ENCODE assay signal across 8 cellular contexts in genomic region chr6:85449388-85449817, GRCh38. TPM values are rescaled to one million over a fixed set of nuclear protein-coding genes. Genes with fewer than 3 reads are reported as not detected.
DNase-seq lines count a peak whose midpoint lies in the region; ATAC-seq and TF ChIP-seq lines count a peak whose summit lies in the region.

No MANE protein-coding gene starts in this region.

- no peaks in the 10 kb centered on the region for H3K36me3 ChIP-seq in CD4-positive, CD25-positive, alpha-beta regulatory T cell (ENCODE audit: control insufficient read depth, insufficient read depth, low read length)
- peaks cover 22% of the 10 kb centered on the region for H3K36me3 ChIP-seq in osteoblast (ENCODE audit: insufficient read depth, low read length)

- H3K4me2 ChIP-seq in osteoblast (ENCODE audit: insufficient read depth, low read length) = peak overlapping the region; percentile 78

- peaks cover 20% of the 10 kb centered on the region for H4K20me1 ChIP-seq in osteoblast (ENCODE audit: insufficient read depth, low read length)

- H3K27me3 ChIP-seq in CD4-positive, CD25-positive, alpha-beta regulatory T cell (ENCODE audit: control insufficient read depth, insufficient read depth, low read length) = peaks cover 28% of the 10 kb centered on the region
- H3K27me3 ChIP-seq in osteoblast (ENCODE audit: insufficient read depth, low read length) = no peaks in the 10 kb centered on the region

- H3K4me3 ChIP-seq in CD4-positive, CD25-positive, alpha-beta regulatory T cell (ENCODE audit: low read depth, low read length) = no peak overlapping the region
- H3K4me3 ChIP-seq in foreskin fibroblast (ENCODE audit: low read depth in 1 of 2, low read length in 2 of 2) (peak overlapping the region; percentile 72 to 95), osteoblast (ENCODE audit: insufficient read depth, low read length) (peak overlapping the region; percentile 86)

- H2AFZ ChIP-seq in osteoblast (ENCODE audit: low read length) = peak overlapping the region; percentile 37

- H3K4me1 ChIP-seq in CD4-positive, CD25-positive, alpha-beta regulatory T cell (ENCODE audit: control insufficient read depth, insufficient read depth, low read length, poor library complexity, severe bottlenecking) = peaks cover 15% of the 10 kb centered on the region
- H3K4me1 ChIP-seq in osteoblast (ENCODE audit: insufficient read depth, low read length) = peaks cover 55% of the 10 kb centered on the region

- H3K27ac Mint-ChIP-seq in CD4-positive, CD25-positive, alpha-beta regulatory T cell = peak overlapping the region in 1 of 3 donors; percentile 34

- H3K27ac ChIP-seq in CD4-positive, CD25-positive, alpha-beta regulatory T cell (ENCODE audit: insufficient read depth, low read length, poor library complexity, severe bottlenecking) = no peak overlapping the region
- H3K27ac ChIP-seq in osteoblast (ENCODE audit: low read depth, low read length) = peak overlapping the region; percentile 92

- ATAC-seq in CD4-positive, CD25-positive, alpha-beta regulatory T cell (ENCODE audit: low read depth in 2 of 2) = no peak
- peak; percentile 76 for ATAC-seq in GM19455 (IDR thresholded peaks at IDR 0.05; ENCODE audit: unreplicated experiment)
- peak; percentile 37 for ATAC-seq in HG03521 (IDR thresholded peaks at IDR 0.05; ENCODE audit: unreplicated experiment)
- peak; percentile 77 to 78 for ATAC-seq in activated T-cell treated with anti-CD3 and anti-CD28 coated beads, Interleukin-2, amount 50 U/mL, for 4 hours

- TF ChIP-seq CTCF in foreskin fibroblast (IDR thresholded peaks at IDR 0.05; ENCODE audit: low read depth, low read length) (no peak), osteoblast (IDR thresholded peaks at IDR 0.05; ENCODE audit: extremely low read depth, low read depth, low read length) (no peak)

- no peaks in the 10 kb centered on the region for H3K36me3 Mint-ChIP-seq in CD4-positive, CD25-positive, alpha-beta regulatory T cell
- H3K36me3 Mint-ChIP-seq in activated T-cell treated with anti-CD3 and anti-CD28 coated beads, Interleukin-2, amount 50 U/mL, for 4 hours (ENCODE audit: insufficient read depth) = peaks cover 3% of the 10 kb centered on the region

- H3K27me3 Mint-ChIP-seq in CD4-positive, CD25-positive, alpha-beta regulatory T cell = peaks cover 75% of the 10 kb centered on the region
- H3K27me3 Mint-ChIP-seq in activated T-cell treated with anti-CD3 and anti-CD28 coated beads, Interleukin-2, amount 50 U/mL, for 4 hours (ENCODE audit: low read depth) = peaks cover 62% of the 10 kb centered on the region

- no peaks in the 10 kb centered on the region for H3K9me3 ChIP-seq in CD4-positive, CD25-positive, alpha-beta regulatory T cell (ENCODE audit: control insufficient read depth in 2 of 2, low read length in 2 of 2)
- H3K9me3 ChIP-seq in osteoblast (ENCODE audit: low read depth, low read length) = no peaks in the 10 kb centered on the region

- peaks cover 0 to 8% (median 0%) of the 10 kb centered on the region in 7 donors for H3K9me3 Mint-ChIP-seq in CD4-positive, CD25-positive, alpha-beta regulatory T cell
- H3K9me3 Mint-ChIP-seq in activated T-cell treated with anti-CD3 and anti-CD28 coated beads, Interleukin-2, amount 50 U/mL, for 4 hours = no peaks in the 10 kb centered on the region

- peaks cover 7 to 32% (median 10%) of the 10 kb centered on the region in 4 donors for H3K4me1 Mint-ChIP-seq in CD4-positive, CD25-positive, alpha-beta regulatory T cell
- H3K4me1 Mint-ChIP-seq in activated T-cell treated with anti-CD3 and anti-CD28 coated beads, Interleukin-2, amount 50 U/mL, for 4 hours (ENCODE audit: low read depth) = peaks cover 46% of the 10 kb centered on the region

- peak in 2 of 3 donors; percentile 5 to 45 for DNase-seq in CD4-positive, CD25-positive, alpha-beta regulatory T cell
- DNase-seq in activated T-cell treated with anti-CD3 and anti-CD28 coated beads, Interleukin-2, amount 50 U/mL, for 4 hours = peak; percentile 51
- peak; percentile 87 to 92 for DNase-seq in foreskin fibroblast
- DNase-seq in osteoblast (ENCODE audit: insufficient read length, low spot score, missing footprints) = peak; percentile 87
- no peak for DNase-seq in ecto neural progenitor cell (ENCODE audit: low spot score)
- DNase-seq in HUDEP-2 (lab: John Stamatoyannopoulos, UW; ENCODE audit: unreplicated experiment in 76 of 76) = no peak

- peaks cover 66% of the 10 kb centered on the region for H3K79me2 ChIP-seq in osteoblast (ENCODE audit: insufficient read depth, low read length)

- peak overlapping the region; percentile 23 to 71 (median 52) for H3K4me3 Mint-ChIP-seq in CD4-positive, CD25-positive, alpha-beta regulatory T cell
- peak overlapping the region; percentile 87 for H3K4me3 Mint-ChIP-seq in activated T-cell treated with anti-CD3 and anti-CD28 coated beads, Interleukin-2, amount 50 U/mL, for 4 hours

RNA-seq across cellular contexts. Expression of gene NT5E, which starts 0.5 kb away (rescaled TPM):
- total RNA-seq in CD4-positive, CD25-positive, alpha-beta regulatory T cell = 0.62 TPM
- polyA plus RNA-seq in CD4-positive, CD25-positive, alpha-beta regulatory T cell = 10 to 100 TPM in 3 of 4 donors, 1 to 10 TPM in 1; 5.3 to 13.7 (median 11.3) TPM
- 10 to 100 TPM in 2 of 3 donors, 1 to 10 TPM in 1; 9.4 to 18.4 (median 13.4) TPM for total RNA-seq in activated T-cell treated with anti-CD3 and anti-CD28 coated beads, Interleukin-2, amount 50 U/mL, for 4 hours
- total RNA-seq in osteoblast = 219 and 280 TPM in 2 replicates

Comparison
In these comparisons a context has a peak if more than half of its experiments do, and no peak if none do; other contexts are left out.
1. ATAC-seq: peak in GM19455 (single experiment), HG03521 (single experiment) and activated T-cell treated with anti-CD3 and anti-CD28 coated beads, Interleukin-2, amount 50 U/mL, for 4 hours (2 of 2); none in CD4-positive, CD25-positive, alpha-beta regulatory T cell (0 of 2).
2. DNase-seq: peak in CD4-positive, CD25-positive, alpha-beta regulatory T cell (2 of 3), activated T-cell treated with anti-CD3 and anti-CD28 coated beads, Interleukin-2, amount 50 U/mL, for 4 hours (single experiment), foreskin fibroblast (2 of 2) and osteoblast (single experiment); none in ecto neural progenitor cell (single experiment) and HUDEP-2 (0 of 76).
3. RNA of gene NT5E, which starts 0.5 kb away (total RNA-seq): 219 to 280 TPM in osteoblast; 9.4 to 18.4 TPM in activated T-cell treated with anti-CD3 and anti-CD28 coated beads, Interleukin-2, amount 50 U/mL, for 4 hours and 0.62 TPM in CD4-positive, CD25-positive, alpha-beta regulatory T cell (single experiment); every median in the first group is over 10 times any median in the second.